Comparison of ENCODE assay signal across 1 cellular context in genomic region chr2:9686061-9686460, GRCh38.
TF ChIP-seq lines count a peak whose summit lies in the region.

No MANE protein-coding gene starts in this region.

TF ChIP-seq in SK-N-SH treated with all-trans-retinoic acid at 6 μM for 48 hours, 23 proteins besides CTCF, POLR2A, EP300 and RAD21 (continued from another document):
- TF ChIP-seq TSHZ2 (CRISPR knock-in tag; IDR thresholded peaks at IDR 0.05): no peak
- TF ChIP-seq CSDC2 (CRISPR knock-in tag; IDR thresholded peaks at IDR 0.05): no peak
